9 cellular contexts compared by ENCODE assay signal in genomic region chr6:72621243-72622093, GRCh38. TPM values are rescaled to one million over a fixed set of nuclear protein-coding genes. Genes with fewer than 3 reads are reported as not detected.
A peak's percentile ranks its signal among the peaks of the same experiment; 100 is the strongest.
DNase-seq lines count a peak whose midpoint lies in the region; ATAC-seq, FAIRE-seq and TF ChIP-seq lines count a peak whose summit lies in the region.
"Had no signal": no experiment of that assay in that cellular context is flagged by ENCODE, and none has a peak within 500 bp of the region (broad histone marks: within the 10 kb centered on the region; RNA-seq: fewer than 3 reads in every experiment).

Gene KCNQ5 (plus strand): TSS chr6:72622064.

- POLR2A ChIA-PET in endothelial cell of umbilical vein (lab: Charles Lee), result no interaction called here
- POLR2A ChIA-PET in naive thymus-derived CD8-positive, alpha-beta T cell (lab: Charles Lee), result interaction anchor here (0.7 to 2.1 kb wide), 9 partner anchors 9 to 899 kb away, joined by 3 to 8 read pairs (median 3); partner anchors contain the start of genes CGAS and EEF1A1

- H3K9me1 ChIP-seq in endothelial cell of umbilical vein (replicated peaks; ENCODE audit: control insufficient read depth, extremely low read depth, insufficient read depth, low read length), result no peaks in the 10 kb centered on the region

- H3K4me3 Mint-ChIP-seq in naive thymus-derived CD8-positive, alpha-beta T cell, result peak within 1 kb of the TSS; percentile 91 to 100 (median 98)

- H3K36me3 ChIP-seq in endothelial cell of umbilical vein (ENCODE audit: control insufficient read depth in 2 of 2, extremely low read depth in 1 of 2, insufficient read depth in 2 of 2, low read length in 2 of 2), result no peaks in the 10 kb centered on the region
- H3K36me3 ChIP-seq in thyroid gland, result no peaks in the 10 kb centered on the region

- BruUV-seq in endothelial cell of umbilical vein (replicated peaks; lab: Mats Ljungman, UMichigan), result no TSS peak

- peak within 1 kb of the TSS; percentile 34 for H3K4me2 ChIP-seq in endothelial cell of umbilical vein (ENCODE audit: insufficient read depth, low read length)

- peak within 1 kb of the TSS; percentile 58 for H2AFZ ChIP-seq in endothelial cell of umbilical vein (ENCODE audit: low read depth, low read length)

- no peaks in the 10 kb centered on the region for H3K27me3 Mint-ChIP-seq in naive thymus-derived CD8-positive, alpha-beta T cell

- peak within 1 kb of the TSS; percentile 79 to 99 (median 94) for H3K27ac Mint-ChIP-seq in naive thymus-derived CD8-positive, alpha-beta T cell

- WGBS in thyroid gland, 2 donors, result 0 to 3% methylated on average over 28 to 30 of the region's 62 CpGs

- H3K4me1 Mint-ChIP-seq in naive thymus-derived CD8-positive, alpha-beta T cell, result peaks cover 29 to 66% (median 59%) of the 10 kb centered on the region in 4 donors

- in situ Hi-C loops in GM13977 (cut with MboI; ENCODE audit: low pct_unique_long_range_greater_than_20kb, low sequenced_read_pairs, unreplicated experiment), result no loop called here

- no peaks in the 10 kb centered on the region for H4K20me1 ChIP-seq in endothelial cell of umbilical vein (replicated peaks; ENCODE audit: control insufficient read depth, extremely low read depth, insufficient read depth, low read length)

- DNase-seq in GM13977 (ENCODE audit: low spot score) (peak; percentile 65), endothelial cell of umbilical vein (ENCODE audit: low read depth, low spot score) (no peak), thyroid gland (peak; percentile 27 to 37), NCI-H2029 treated with DMSO at 0.1 percent for 48 hours (lab: John Stamatoyannopoulos, UW) (no peak), mucosa of gallbladder (ENCODE audit: low spot score) (no peak)
- DNase-seq in naive thymus-derived CD8-positive, alpha-beta T cell, result peak in 5 of 10 donors; percentile 4 to 60 (median 33)

- CTCF ChIA-PET in endothelial cell of umbilical vein (lab: Charles Lee), result interaction anchor here (18.6 kb wide), 1 partner anchor 509 kb away, joined by 731 read pairs; no protein-coding TSS in a partner anchor

- intact Hi-C loops in endothelial cell of umbilical vein (cut with micrococcal nuclease), result loop anchor here (5.0 kb wide), 1 partner anchor 209 kb away; no protein-coding TSS in a partner anchor
- intact Hi-C loops in thyroid gland (cut with DNase I), result loop anchor here (5.0 kb wide), 1 partner anchor 511 kb away; no protein-coding TSS in a partner anchor

- H3K79me2 ChIP-seq in endothelial cell of umbilical vein (ENCODE audit: control insufficient read depth, insufficient read depth, low read length), result no peaks in the 10 kb centered on the region

- H3K4me1 ChIP-seq in endothelial cell of umbilical vein (ENCODE audit: control insufficient read depth, extremely low read depth, insufficient read depth, low read length), result peaks cover 8% of the 10 kb centered on the region
- H3K4me1 ChIP-seq in thyroid gland, result peaks cover 8 to 10% of the 10 kb centered on the region in 2 donors

- peak within 1 kb of the TSS; percentile 73 for H3K4me3 ChIP-seq in WI38 (ENCODE audit: low read depth, low read length)
- peak within 1 kb of the TSS in 1 of 3 experiments; percentile 23 for H3K4me3 ChIP-seq in endothelial cell of umbilical vein (replicated peaks in 1 of 3; ENCODE audit: insufficient read depth in 1 of 3, low read depth in 1 of 3, low read length in 3 of 3)
- peak within 1 kb of the TSS; percentile 39 to 81 (median 45) for H3K4me3 ChIP-seq in thyroid gland (replicated peaks in 1 of 3)

- no peaks in the 10 kb centered on the region for H3K36me3 Mint-ChIP-seq in naive thymus-derived CD8-positive, alpha-beta T cell

- H3K27me3 ChIP-seq in endothelial cell of umbilical vein (ENCODE audit: control insufficient read depth in 2 of 2, insufficient read depth in 2 of 2, low read length in 2 of 2) (peaks cover 45 to 76% of the 10 kb centered on the region in 2 experiments), thyroid gland (no peaks in the 10 kb centered on the region)

- no peaks in the 10 kb centered on the region for H3K9me3 Mint-ChIP-seq in naive thymus-derived CD8-positive, alpha-beta T cell

- H3K27ac ChIP-seq in endothelial cell of umbilical vein (ENCODE audit: insufficient read depth, low read depth, low read length) (no peak within 1 kb of the TSS), thyroid gland (no peak within 1 kb of the TSS)

- H3K9ac ChIP-seq in endothelial cell of umbilical vein (replicated peaks; ENCODE audit: extremely low read depth, insufficient read depth, low read length), result no peak within 1 kb of the TSS

- FAIRE-seq in endothelial cell of umbilical vein (lab: Jason Lieb, UNC), result peak; percentile 18
- FAIRE-seq: colon had no signal

- TF ChIP-seq POLR2A in endothelial cell of umbilical vein (IDR thresholded peaks at IDR 0.05; ENCODE audit: low read depth, low read length), result no peak
- peak in 1 of 2 donors; percentile 10 for TF ChIP-seq POLR2A in thyroid gland (IDR thresholded peaks at IDR 0.05)

- peak; percentile 7 for ATAC-seq in HG03432 (IDR thresholded peaks at IDR 0.05; ENCODE audit: unreplicated experiment)
- ATAC-seq in naive thymus-derived CD8-positive, alpha-beta T cell, result peak in 1 of 2 donors; percentile 5

- dilution Hi-C loops in endothelial cell of umbilical vein (cut with MboI; ENCODE audit: extremely low pct_ligation_motif_present, low sequenced_read_pairs), result no loop called here

- no peak for TF ChIP-seq CTCF in GM13977 (IDR thresholded peaks at IDR 0.05; ENCODE audit: extremely low read depth, insufficient read depth, missing control alignments)
- no peak for TF ChIP-seq CTCF in WI38 (IDR thresholded peaks at IDR 0.05; ENCODE audit: low read depth, low read length)
- no peak for TF ChIP-seq CTCF in endothelial cell of umbilical vein (IDR thresholded peaks at IDR 0.05; ENCODE audit: extremely low read depth in 1 of 2, insufficient read depth in 1 of 2, low read depth in 1 of 2, low read length in 2 of 2)
- no peak for TF ChIP-seq CTCF in thyroid gland (IDR thresholded peaks at IDR 0.05)

- no peaks in the 10 kb centered on the region for H3K9me3 ChIP-seq in endothelial cell of umbilical vein (replicated peaks; ENCODE audit: control insufficient read depth, insufficient read depth, low read length)
- H3K9me3 ChIP-seq in thyroid gland, result no peaks in the 10 kb centered on the region

TF ChIP-seq in endothelial cell of umbilical vein, 7 proteins besides CTCF, POLR2A, EP300 and RAD21:
- peak; percentile 68 for TF ChIP-seq EZH2 (IDR thresholded peaks at IDR 0.05; ENCODE audit: borderline replicate concordance, low read depth, low read length, severe bottlenecking)
- no peak for TF ChIP-seq MAX (IDR thresholded peaks at IDR 0.05; ENCODE audit: insufficient read depth, insufficient read length)
- no peak for TF ChIP-seq FOS (IDR thresholded peaks at IDR 0.05; ENCODE audit: borderline replicate concordance, insufficient read depth, low read length)

RNA-seq across cellular contexts. Expression of gene KCNQ5, which starts in this region (rescaled TPM):
- total RNA-seq in endothelial cell of umbilical vein (0.22 TPM in 1 of 2 replicates, not detected in the other), thyroid gland (10 to 100 TPM in 2 of 4 donors, 1 to 10 TPM in 2; 1.1 to 14.6 (median 9.0) TPM), mucosa of gallbladder (2.3 TPM)
- not detected in 2 replicates for polyA plus RNA-seq in endothelial cell of umbilical vein
- polyA plus RNA-seq in endothelial cell of umbilical vein (2011; cell fraction: cytosol; rRNA removed), result not detected in 2 replicates
- not detected in 2 replicates for polyA plus RNA-seq in endothelial cell of umbilical vein (2011; cell fraction: nucleus; rRNA removed)
- polyA plus RNA-seq in endothelial cell of umbilical vein (2012), result not detected in 2 replicates
- 0.10 and 0.17 TPM in 2 replicates for polyA minus RNA-seq in endothelial cell of umbilical vein
- polyA minus RNA-seq in endothelial cell of umbilical vein (2011; cell fraction: cytosol; rRNA and poly(A)+ RNA removed), result not detected
- not detected in 2 replicates for polyA minus RNA-seq in endothelial cell of umbilical vein (2011; cell fraction: nucleus; rRNA and poly(A)+ RNA removed)
- total RNA-seq in naive thymus-derived CD8-positive, alpha-beta T cell, result 10 to 100 TPM in 1 of 2 experiments, 1 to 10 TPM in 1; 9.4 to 10.7 TPM
- 1 to 10 TPM; 2.3 to 4.8 (median 3.5) TPM for polyA plus RNA-seq in naive thymus-derived CD8-positive, alpha-beta T cell

Comparison
In these comparisons a context has a peak if more than half of its experiments do, and no peak if none do; other contexts are left out.
1. DNase-seq: peak in GM13977 (single experiment) and thyroid gland (2 of 2); none in endothelial cell of umbilical vein (single experiment), NCI-H2029 treated with DMSO at 0.1 percent for 48 hours (single experiment) and mucosa of gallbladder (single experiment).